1 cellular context compared by ENCODE assay signal in the genomic region with DNA sequence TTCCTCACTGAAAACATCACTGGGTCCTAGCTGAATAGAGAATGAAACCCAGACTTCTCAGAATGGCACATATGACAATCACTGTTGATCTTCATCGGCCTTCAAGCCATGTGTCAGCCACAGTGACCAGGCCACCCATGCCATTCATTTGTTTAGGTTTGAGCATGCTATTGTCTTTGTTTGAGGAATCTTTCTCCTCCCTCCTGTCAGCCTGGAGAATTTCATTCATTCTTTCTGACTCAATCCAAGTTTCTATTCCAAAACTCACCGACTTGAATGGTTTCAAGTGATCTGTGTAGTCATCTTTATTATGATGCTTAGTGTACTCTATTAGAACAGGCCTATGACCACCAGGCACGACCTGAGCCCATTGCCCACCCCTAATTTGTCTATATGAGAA.
TF ChIP-seq lines count a peak whose summit lies in the region.

No MANE protein-coding gene starts in this region.

TF ChIP-seq in IMR-90, 13 proteins besides CTCF, POLR2A, EP300 and RAD21 (continued from another document):
- no peak for TF ChIP-seq ELK1 (IDR thresholded peaks at IDR 0.05; ENCODE audit: borderline replicate concordance, low read depth, low read length)
- no peak for TF ChIP-seq RCOR1 (IDR thresholded peaks at IDR 0.05; ENCODE audit: insufficient replicate concordance, low read length)
- TF ChIP-seq CEBPB (IDR thresholded peaks at IDR 0.05; ENCODE audit: low read depth, low read length), result no peak
- TF ChIP-seq NFE2L2 (IDR thresholded peaks at IDR 0.05; ENCODE audit: low read depth, low read length), result no peak
- TF ChIP-seq CHD1 (IDR thresholded peaks at IDR 0.05; ENCODE audit: low read depth, low read length), result no peak
- no peak for TF ChIP-seq MXI1 (IDR thresholded peaks at IDR 0.05; ENCODE audit: borderline replicate concordance, low read depth, low read length)
- TF ChIP-seq MAZ (IDR thresholded peaks at IDR 0.05; ENCODE audit: borderline replicate concordance, low read depth, low read length), result no peak
- no peak for TF ChIP-seq RFX5 (IDR thresholded peaks at IDR 0.05; ENCODE audit: low read depth, low read length)
- TF ChIP-seq MAFK (IDR thresholded peaks at IDR 0.05; ENCODE audit: low read depth, low read length), result no peak
